ENCODE assay signal across 8 cellular contexts in genomic region chr1:1540015-1540816, GRCh38. TPM values are rescaled to one million over a fixed set of nuclear protein-coding genes. Genes with fewer than 3 reads are reported as not detected.
DNase-seq lines count a peak whose midpoint lies in the region; ATAC-seq and TF ChIP-seq lines count a peak whose summit lies in the region.

Gene TMEM240 (minus strand): TSS chr1:1540624. CDS start chr1:1540346, 278 bp downstream.

- H3K79me2 ChIP-seq in parathyroid adenoma = no peaks in the 10 kb centered on the region

- no peaks in the 10 kb centered on the region for H3K9me3 Mint-ChIP-seq in activated naive CD8-positive, alpha-beta T cell (ENCODE audit: low read depth)

- H3K9me3 ChIP-seq in parathyroid adenoma (ENCODE audit: control insufficient read depth, low read length) (no peaks in the 10 kb centered on the region), thymus (ENCODE audit: control insufficient read depth) (no peaks in the 10 kb centered on the region)

- H3K4me3 ChIP-seq in parathyroid adenoma (ENCODE audit: low read depth, low read length) (peak within 1 kb of the TSS; percentile 44), thymus (ENCODE audit: low read length) (peak within 1 kb of the TSS; percentile 65)

- H3K36me3 ChIP-seq in parathyroid adenoma (ENCODE audit: control insufficient read depth, insufficient read depth, low read length) = no peaks in the 10 kb centered on the region
- peaks cover 40% of the 10 kb centered on the region for H3K36me3 ChIP-seq in thymus (ENCODE audit: control insufficient read depth, insufficient read depth)

- intact Hi-C loops in Right ventricle myocardium superior (cut with DNase I) = no loop called here

- 4% methylated on average over 101 of the region's 108 CpGs for WGBS in thymus

- H3K4me3 Mint-ChIP-seq in activated naive CD8-positive, alpha-beta T cell = peak within 1 kb of the TSS; percentile 67

- H3K27ac ChIP-seq in parathyroid adenoma = no peak within 1 kb of the TSS
- peak within 1 kb of the TSS; percentile 18 for H3K27ac ChIP-seq in thymus (ENCODE audit: low read depth)

- peak within 1 kb of the TSS; percentile 87 for H3K4me2 ChIP-seq in parathyroid adenoma (ENCODE audit: low read length)

- no peak for TF ChIP-seq CTCF in parathyroid adenoma (IDR thresholded peaks at IDR 0.05)

- ATAC-seq in Right ventricle myocardium superior (ENCODE audit: poor library complexity) = peak; percentile 71
- ATAC-seq in HG03520 (IDR thresholded peaks at IDR 0.05; ENCODE audit: unreplicated experiment) = no peak

- H3K4me1 Mint-ChIP-seq in activated naive CD8-positive, alpha-beta T cell (ENCODE audit: low read depth) = peaks cover 1% of the 10 kb centered on the region

- no peak within 1 kb of the TSS for H3K9ac ChIP-seq in parathyroid adenoma

- peak within 1 kb of the TSS; percentile 22 for H2AFZ ChIP-seq in parathyroid adenoma

- no peaks in the 10 kb centered on the region for H3K36me3 Mint-ChIP-seq in activated naive CD8-positive, alpha-beta T cell

- no peaks in the 10 kb centered on the region for H3K4me1 ChIP-seq in parathyroid adenoma
- H3K4me1 ChIP-seq in thymus (ENCODE audit: control insufficient read depth, insufficient read depth, low read length) = peaks cover 8% of the 10 kb centered on the region

- no peak within 1 kb of the TSS for H3K27ac Mint-ChIP-seq in activated naive CD8-positive, alpha-beta T cell

- H3K27me3 Mint-ChIP-seq in activated naive CD8-positive, alpha-beta T cell = no peaks in the 10 kb centered on the region

- peak; percentile 88 for DNase-seq in Ammon's horn (ENCODE audit: low spot score)
- DNase-seq in NCI-H69 (lab: John Stamatoyannopoulos, UW) = peak; percentile 55
- DNase-seq in Right ventricle myocardium superior = peak; percentile 88
- no peak for DNase-seq in A172 (ENCODE audit: low spot score)

- H3K27me3 ChIP-seq in parathyroid adenoma (ENCODE audit: control insufficient read depth, insufficient read depth, low read length) (no peaks in the 10 kb centered on the region), thymus (ENCODE audit: control insufficient read depth, insufficient read depth) (peaks cover 5% of the 10 kb centered on the region)

RNA-seq across cellular contexts. Expression of gene TMEM240, which starts in this region (rescaled TPM):
- total RNA-seq in Right ventricle myocardium superior = 7.5 TPM
- polyA plus RNA-seq in thymus = 2.8 TPM
- not detected in 2 replicates for total RNA-seq in A172 (2014; rRNA removed; shearing (Covaris generic))
